Comparison of ENCODE assay signal across 26 cellular contexts in the genomic region with DNA sequence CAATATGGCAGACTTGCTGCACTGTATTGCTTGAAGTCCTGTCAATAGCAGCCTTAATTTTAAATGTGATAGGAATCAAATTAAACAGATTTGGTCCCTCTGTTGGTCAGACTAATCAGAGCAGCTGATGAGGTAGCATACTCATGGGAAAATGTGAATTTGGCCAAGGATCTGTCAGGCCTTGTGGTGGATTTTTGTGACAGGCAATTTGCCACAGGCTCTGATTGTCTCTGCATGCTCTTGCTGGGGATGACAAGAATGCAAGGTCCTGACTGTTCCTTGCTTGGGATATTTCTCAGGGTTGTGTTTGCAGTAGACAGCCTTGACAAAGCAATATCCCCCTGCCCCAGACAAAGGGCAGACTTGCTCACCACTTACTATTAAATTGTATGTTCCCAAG.
"Had no signal": no experiment of that assay in that cellular context is flagged by ENCODE, and none has a peak within 500 bp of the region (broad histone marks: within the 10 kb centered on the region; RNA-seq: fewer than 3 reads in every experiment).

No MANE protein-coding gene starts in this region.

- H3K4me1 ChIP-seq: prostate gland, uterus had no signal

- H3K4me3 Mint-ChIP-seq: naive thymus-derived CD4-positive, alpha-beta T cell; natural killer cell; nephron; neural progenitor cell; stimulated activated effector memory CD8-positive, alpha-beta T cell treated with anti-CD3 and anti-CD28 coated beads, Interleukin-12 subunit alpha, Interleukin-12 subunit beta, amount 100 ng/mL, for 72 hours; stimulated activated naive B cell treated with anti-CD40 and anti-IgM and Interleukin-4, amounts not matched to agents 10 μg/mL and 1 μg/mL and 100 μg/mL, for 72 hours; stimulated activated naive CD8-positive, alpha-beta T cell treated with anti-CD3 and anti-CD28 coated beads, Interleukin-15, Interleukin-2, amounts not matched to agents 100 ng/mL and 50 ng/mL, for 24 hours had no signal

- H3K27ac Mint-ChIP-seq: natural killer cell; nephron; stimulated activated effector memory CD8-positive, alpha-beta T cell treated with anti-CD3 and anti-CD28 coated beads, Interleukin-12 subunit alpha, Interleukin-12 subunit beta, amount 100 ng/mL, for 72 hours; stimulated activated naive B cell treated with anti-CD40 and anti-IgM and Interleukin-4, amounts not matched to agents 10 μg/mL and 1 μg/mL and 100 μg/mL, for 72 hours; stimulated activated naive CD8-positive, alpha-beta T cell treated with anti-CD3 and anti-CD28 coated beads, Interleukin-15, Interleukin-2, amounts not matched to agents 100 ng/mL and 50 ng/mL, for 24 hours had no signal

- H3K9me3 ChIP-seq: pancreas, prostate gland, right lobe of liver, sigmoid colon, stomach, thoracic aorta, thyroid gland, tibial nerve, upper lobe of left lung, uterus had no signal

- H3K9me3 Mint-ChIP-seq: naive thymus-derived CD4-positive, alpha-beta T cell; natural killer cell; nephron; stimulated activated effector memory CD8-positive, alpha-beta T cell treated with anti-CD3 and anti-CD28 coated beads, Interleukin-12 subunit alpha, Interleukin-12 subunit beta, amount 100 ng/mL, for 72 hours; stimulated activated naive B cell treated with anti-CD40 and anti-IgM and Interleukin-4, amounts not matched to agents 10 μg/mL and 1 μg/mL and 100 μg/mL, for 72 hours; stimulated activated naive CD8-positive, alpha-beta T cell treated with anti-CD3 and anti-CD28 coated beads, Interleukin-15, Interleukin-2, amounts not matched to agents 100 ng/mL and 50 ng/mL, for 24 hours had no signal

- DNase-seq: naive thymus-derived CD4-positive, alpha-beta T cell; natural killer cell; occipital lobe; pancreas; right cardiac atrium; right lobe of liver; sigmoid colon; small intestine; stimulated activated CD4-positive, alpha-beta T cell treated with anti-CD3 and anti-CD28 coated beads, Interleukin-15, amount 100 ng/mL, for 24 hours; stimulated activated CD4-positive, alpha-beta T cell treated with anti-CD3 and anti-CD28 coated beads, Interleukin-2, amount 100 ng/mL, for 24 hours; stimulated activated CD4-positive, alpha-beta T cell treated with anti-CD3 and anti-CD28 coated beads, Interleukin-2, amount 100 ng/mL, for 48 hours; stimulated activated CD4-positive, alpha-beta T cell treated with anti-CD3 and anti-CD28 coated beads, Interleukin-4, amount 100 ng/mL, for 24 hours; stimulated activated naive B cell treated with anti-CD40 and anti-IgM and Interleukin-4, amounts not matched to agents 10 μg/mL and 1 μg/mL and 100 μg/mL, for 72 hours; stimulated activated naive CD4-positive, alpha-beta T cell treated with Interleukin-2 at 50 U/mL for 16 hours; stomach; thyroid gland; trophoblast cell; upper lobe of left lung; uterus had no signal

- H3K27me3 ChIP-seq: neural progenitor cell, pancreas, right lobe of liver, sigmoid colon, stomach, thyroid gland, tibial nerve, upper lobe of left lung, uterus had no signal

- H3K36me3 ChIP-seq: neural progenitor cell, pancreas, prostate gland, right lobe of liver, thoracic aorta, thyroid gland, uterus had no signal

- H3K4me3 ChIP-seq: neural progenitor cell, pancreas, prostate gland, right lobe of liver, sigmoid colon, stomach, thoracic aorta, thyroid gland, tibial nerve, upper lobe of left lung, uterus had no signal

- H3K27ac ChIP-seq: neural progenitor cell, pancreas, prostate gland, right lobe of liver, sigmoid colon, stomach, thoracic aorta, thyroid gland, tibial nerve, upper lobe of left lung, uterus had no signal

- H3K27me3 Mint-ChIP-seq: naive thymus-derived CD4-positive, alpha-beta T cell; stimulated activated naive B cell treated with anti-CD40 and anti-IgM and Interleukin-4, amounts not matched to agents 10 μg/mL and 1 μg/mL and 100 μg/mL, for 72 hours; stimulated activated naive CD8-positive, alpha-beta T cell treated with anti-CD3 and anti-CD28 coated beads, Interleukin-15, Interleukin-2, amounts not matched to agents 100 ng/mL and 50 ng/mL, for 24 hours had no signal

- H3K4me1 Mint-ChIP-seq: natural killer cell; stimulated activated effector memory CD8-positive, alpha-beta T cell treated with anti-CD3 and anti-CD28 coated beads, Interleukin-12 subunit alpha, Interleukin-12 subunit beta, amount 100 ng/mL, for 72 hours had no signal

- FAIRE-seq: pancreas, small intestine had no signal
